ENCODE assay signal across 24 cellular contexts in genomic region chr15:78010112-78010511, GRCh38.
DNase-seq lines count a peak whose midpoint lies in the region; ATAC-seq and TF ChIP-seq lines count a peak whose summit lies in the region.
"Had no signal": no experiment of that assay in that cellular context is flagged by ENCODE, and none has a peak within 500 bp of the region (broad histone marks: within the 10 kb centered on the region; RNA-seq: fewer than 3 reads in every experiment).

No MANE protein-coding gene starts in this region.

- no peak for TF ChIP-seq CTCF in RWPE1 (conservative IDR thresholded peaks at IDR 0.05; ENCODE audit: low read depth)
- no peak for TF ChIP-seq CTCF in CD14-positive monocyte (IDR thresholded peaks at IDR 0.05)

- no peak for ATAC-seq in central memory CD8-positive, alpha-beta T cell (replicated peaks; ENCODE audit: extremely low read depth, poor library complexity, severe bottlenecking)
- ATAC-seq: A549, GM23338 had no signal

- CTCF ChIA-PET in RWPE1 (lab: Yijun Ruan, JAX), result interaction anchor here (0.7 to 0.9 kb wide), 2 partner anchors 338 to 411 kb away, joined by 6 to 9 read pairs; no protein-coding TSS in a partner anchor

- no peak for DNase-seq in activated T-cell treated with anti-CD3 and anti-CD28 coated beads, Interleukin-2, amount 50 U/mL, for 24 hours
- no peak for DNase-seq in activated T-cell treated with anti-CD3 and anti-CD28 coated beads, Interleukin-2, amount 50 U/mL, for 1 hour
- DNase-seq in RWPE1 (ENCODE audit: low spot score) (no peak), retina (peak; percentile 55), CD14-positive monocyte (ENCODE audit: low spot score) (no peak), NCI-H2171 (lab: John Stamatoyannopoulos, UW) (no peak), NCI-H2171 treated with DMSO at 0.1 percent for 48 hours (lab: John Stamatoyannopoulos, UW) (no peak)
- DNase-seq in central memory CD8-positive, alpha-beta T cell (ENCODE audit: low spot score in 2 of 2), result no peak
- DNase-seq: BE2C; Caco-2; CD4-positive, alpha-beta memory T cell; DMS 273 treated with DMSO at 0.1 percent for 48 hours; DMS79 treated with DMSO at 0.1 percent for 48 hours; KBM-7; MM.1S; NCI-H1048; NCI-H1417 treated with DMSO at 0.1 percent for 48 hours; NCI-H1930; NCI-H226; NCI-H510A treated with DMSO at 0.1 percent for 48 hours; NCI-H748 treated with DMSO at 0.1 percent for 48 hours had no signal

- H3K36me3 Mint-ChIP-seq in activated T-cell treated with anti-CD3 and anti-CD28 coated beads, Interleukin-2, amount 50 U/mL, for 24 hours (ENCODE audit: low read depth), result peaks cover 91% of the 10 kb centered on the region
- H3K36me3 Mint-ChIP-seq in central memory CD8-positive, alpha-beta T cell (ENCODE audit: insufficient read depth), result peaks cover 75% of the 10 kb centered on the region
- peaks cover 79 to 96% of the 10 kb centered on the region in 2 donors for H3K36me3 Mint-ChIP-seq in CD14-positive monocyte

- H3K4me1 Mint-ChIP-seq in activated T-cell treated with anti-CD3 and anti-CD28 coated beads, Interleukin-2, amount 50 U/mL, for 24 hours (ENCODE audit: low read depth), result peaks cover 5% of the 10 kb centered on the region
- peaks cover 22% of the 10 kb centered on the region for H3K4me1 Mint-ChIP-seq in central memory CD8-positive, alpha-beta T cell
- H3K4me1 Mint-ChIP-seq in CD14-positive monocyte, result peaks cover 6% of the 10 kb centered on the region

- POLR2A ChIA-PET in RWPE1 (lab: Yijun Ruan, JAX; ENCODE audit: low non-redundant PET), result no interaction called here

- H3K4me3 Mint-ChIP-seq in activated T-cell treated with anti-CD3 and anti-CD28 coated beads, Interleukin-2, amount 50 U/mL, for 24 hours, result no peak overlapping the region
- no peak overlapping the region for H3K4me3 Mint-ChIP-seq in central memory CD8-positive, alpha-beta T cell
- no peak overlapping the region for H3K4me3 Mint-ChIP-seq in CD14-positive monocyte
- H3K4me3 Mint-ChIP-seq: CD4-positive, alpha-beta memory T cell; GM23338 had no signal

- 0 out of 2 replicates have a peak overlapping the region, but pooled peaks have one; percentile 90 for H3K27ac ChIP-seq in RWPE1
- H3K27ac ChIP-seq: A549, HL-60 had no signal

- intact Hi-C loops in CD14-positive monocyte (cut with micrococcal nuclease), result no loop called here

- no peaks in the 10 kb centered on the region for H3K9me3 Mint-ChIP-seq in activated T-cell treated with anti-CD3 and anti-CD28 coated beads, Interleukin-2, amount 50 U/mL, for 24 hours
- no peaks in the 10 kb centered on the region for H3K9me3 Mint-ChIP-seq in central memory CD8-positive, alpha-beta T cell
- peaks cover 0 to 1% (median 0%) of the 10 kb centered on the region in 7 donors for H3K9me3 Mint-ChIP-seq in CD14-positive monocyte
- H3K9me3 Mint-ChIP-seq: CD4-positive, alpha-beta memory T cell; GM23338 had no signal

- H3K27me3 Mint-ChIP-seq in activated T-cell treated with anti-CD3 and anti-CD28 coated beads, Interleukin-2, amount 50 U/mL, for 24 hours, result no peaks in the 10 kb centered on the region
- H3K27me3 Mint-ChIP-seq in central memory CD8-positive, alpha-beta T cell, result no peaks in the 10 kb centered on the region
- H3K27me3 Mint-ChIP-seq in CD14-positive monocyte (ENCODE audit: low read depth in 3 of 3), result no peaks in the 10 kb centered on the region
- H3K27me3 Mint-ChIP-seq: CD4-positive, alpha-beta memory T cell had no signal

- peak overlapping the region; percentile 66 for H3K27ac Mint-ChIP-seq in activated T-cell treated with anti-CD3 and anti-CD28 coated beads, Interleukin-2, amount 50 U/mL, for 24 hours
- peak overlapping the region; percentile 52 for H3K27ac Mint-ChIP-seq in central memory CD8-positive, alpha-beta T cell (ENCODE audit: low read depth)
- H3K27ac Mint-ChIP-seq in CD14-positive monocyte, result peak overlapping the region in 2 of 7 donors; percentile 9 to 37
- H3K27ac Mint-ChIP-seq: GM23338 had no signal
